ENCODE assay signal across 8 cellular contexts in the genomic region with DNA sequence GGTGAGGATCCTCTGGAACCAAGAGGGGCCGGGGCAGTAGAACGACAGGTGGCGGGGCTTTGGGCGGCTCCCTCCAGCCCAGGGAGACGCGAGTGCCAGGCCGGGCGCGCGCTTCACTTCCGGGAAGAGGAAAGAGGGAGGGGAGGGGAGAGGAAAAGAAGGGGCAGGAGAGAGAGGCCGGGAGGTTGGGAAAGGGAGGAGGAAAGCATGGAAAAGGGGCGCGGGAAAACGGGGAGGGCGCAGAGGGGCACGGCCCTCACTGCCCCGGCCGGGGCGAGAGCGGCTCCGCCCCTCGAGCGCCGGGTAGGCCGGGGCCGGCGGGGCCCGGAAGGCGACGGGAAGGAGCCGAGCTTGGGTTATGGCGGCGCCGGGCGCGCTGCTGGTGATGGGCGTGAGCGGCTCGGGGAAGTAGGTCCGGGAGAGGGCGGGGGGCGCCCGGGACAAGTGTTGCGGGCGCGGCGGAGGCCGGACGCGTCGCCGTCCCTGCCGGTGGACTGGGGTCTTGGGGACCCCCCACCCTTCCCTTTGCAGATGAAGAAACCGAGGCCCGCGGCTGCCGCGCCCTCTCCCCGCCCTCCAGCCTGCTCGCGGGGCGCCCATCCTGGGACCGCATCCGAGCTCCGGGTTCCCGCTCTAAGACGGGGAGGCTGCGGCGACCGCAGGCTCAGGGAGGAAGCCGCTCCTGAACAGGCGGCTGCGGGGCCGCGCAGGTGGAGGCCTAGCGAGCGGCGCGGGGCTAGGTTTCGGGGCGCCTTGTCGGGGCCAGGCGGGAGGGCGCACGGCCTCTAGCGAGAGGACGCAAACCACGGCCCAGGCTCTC. TPM values are rescaled to one million over a fixed set of nuclear protein-coding genes. Genes with fewer than 3 reads are reported as not detected.
DNase-seq lines count a peak whose midpoint lies in the region; ATAC-seq and TF ChIP-seq lines count a peak whose summit lies in the region.

A gene (plus strand): TSS at position 330 of the 820 bp plus-strand sequence. CDS start 29 bp downstream, at position 359.

- ATAC-seq in GM19035 (IDR thresholded peaks at IDR 0.05; ENCODE audit: unreplicated experiment) (peak; percentile 86), HG03196 (IDR thresholded peaks at IDR 0.05; ENCODE audit: unreplicated experiment) (peak; percentile 80), mucosa of descending colon (peak; percentile 86)

- H3K4me3 Mint-ChIP-seq in endothelial cell (ENCODE audit: unreplicated experiment): peak within 1 kb of the TSS; percentile 90

- H3K4me3 ChIP-seq in BJ (ENCODE audit: low read depth, low read length): peak within 1 kb of the TSS; percentile 65
- peak within 1 kb of the TSS; percentile 86 for H3K4me3 ChIP-seq in mucosa of descending colon

- H3K27me3 Mint-ChIP-seq in endothelial cell (ENCODE audit: unreplicated experiment): peaks cover 4% of the 10 kb centered on the region

- H3K36me3 ChIP-seq in BJ (ENCODE audit: control insufficient read depth, insufficient read depth, low read length): peaks cover 2% of the 10 kb centered on the region; the same call in 1 of the 2 replicates
- H3K36me3 ChIP-seq in mucosa of descending colon (ENCODE audit: low read depth): no peaks in the 10 kb centered on the region

- POLR2A ChIA-PET in BJ (lab: Charles Lee): no interaction called here

- peaks cover 16% of the 10 kb centered on the region for H3K4me1 Mint-ChIP-seq in endothelial cell (ENCODE audit: unreplicated experiment)

- TF ChIP-seq CTCF in BJ (IDR thresholded peaks at IDR 0.05; ENCODE audit: insufficient read depth, low read depth, low read length) (no peak), endothelial cell (IDR thresholded peaks at IDR 0.05; ENCODE audit: unreplicated experiment) (no peak), mucosa of descending colon (IDR thresholded peaks at IDR 0.05) (no peak)

- intact Hi-C loops in mucosa of descending colon (cut with DNase I, micrococcal nuclease): no loop called here

- peak within 1 kb of the TSS; percentile 49 for H3K27ac Mint-ChIP-seq in endothelial cell (ENCODE audit: unreplicated experiment)

- no peaks in the 10 kb centered on the region for H3K9me3 Mint-ChIP-seq in endothelial cell (ENCODE audit: unreplicated experiment)

- CTCF ChIA-PET in BJ (lab: Yijun Ruan, JAX): interaction anchor here (0.6 to 3.2 kb wide), 5 partner anchors 23 to 1997 kb away, joined by 3 to 15 read pairs (median 3); no protein-coding TSS in a partner anchor

- no peaks in the 10 kb centered on the region for H3K9me3 ChIP-seq in mucosa of descending colon

- H3K27me3 ChIP-seq in BJ (ENCODE audit: control insufficient read depth, insufficient read depth, low read length): no peaks in the 10 kb centered on the region

- no peaks in the 10 kb centered on the region for H3K36me3 Mint-ChIP-seq in endothelial cell (ENCODE audit: low read depth, unreplicated experiment)

- no peak for DNase-seq in BJ (ENCODE audit: low read depth)
- peak; percentile 84 for DNase-seq in NCI-H748 (lab: John Stamatoyannopoulos, UW; ENCODE audit: unreplicated experiment)
- peak; percentile 84 for DNase-seq in activated CD8-positive, alpha-beta memory T cell treated with anti-CD3 and anti-CD28 coated beads, Interleukin-2, amount 50 U/mL, for 48 hours
- peak; percentile 68 for DNase-seq in endothelial cell (ENCODE audit: low spot score)
- DNase-seq in mucosa of descending colon: peak; percentile 78 to 88 (median 84)
- DNase-seq in stimulated activated CD8-positive, alpha-beta memory T cell treated with anti-CD3 and anti-CD28 coated beads, Interleukin-4, amount 100 ng/mL, for 48 hours: peak; percentile 75

- H3K4me1 ChIP-seq in mucosa of descending colon (ENCODE audit: low read depth): peaks cover 20% of the 10 kb centered on the region

RNA-seq across cellular contexts. Expression of the gene that starts here (rescaled TPM):
- polyA plus RNA-seq in BJ (2011; rRNA removed): 2.7 and 3.5 TPM in 2 replicates
- polyA minus RNA-seq in BJ (2011; rRNA and poly(A)+ RNA removed): 0.85 and 1.6 TPM in 2 replicates
- total RNA-seq in endothelial cell (ENCODE audit: unreplicated experiment) (3.9 TPM), mucosa of descending colon (10 to 100 TPM in 1 of 3 donors, 1 to 10 TPM in 2; 6.8 to 10.6 (median 7.1) TPM)
